8 cellular contexts compared by ENCODE assay signal in genomic region chr3:81242871-81243270, GRCh38.
DNase-seq lines count a peak whose midpoint lies in the region; ATAC-seq and TF ChIP-seq lines count a peak whose summit lies in the region.

No MANE protein-coding gene starts in this region.

- intact Hi-C loops in Panc1 (cut with micrococcal nuclease; ENCODE audit: unreplicated experiment), result loop anchor here (5.0 kb wide), 1 partner anchor 456 kb away; no protein-coding TSS in a partner anchor

- CTCF ChIA-PET in Panc1 (lab: Charles Lee), result no interaction called here

- no peak overlapping the region for H2AFZ ChIP-seq in DND-41 (ENCODE audit: low read depth, low read length)

- no peaks in the 10 kb centered on the region for H3K27me3 ChIP-seq in DND-41 (ENCODE audit: insufficient read depth, low read length, poor library complexity)
- H3K27me3 ChIP-seq in Panc1 (ENCODE audit: control insufficient read depth, insufficient read depth, low read length), result no peaks in the 10 kb centered on the region
- no peaks in the 10 kb centered on the region for H3K27me3 ChIP-seq in kidney epithelial cell (ENCODE audit: control insufficient read depth, insufficient read depth, low read length)

- H3K36me3 ChIP-seq in DND-41 (ENCODE audit: insufficient read depth, low read length), result no peaks in the 10 kb centered on the region
- no peaks in the 10 kb centered on the region for H3K36me3 ChIP-seq in Panc1 (ENCODE audit: control insufficient read depth, insufficient read depth, low read length)
- H3K36me3 ChIP-seq in kidney epithelial cell (ENCODE audit: control insufficient read depth, insufficient read depth, low read length), result no peaks in the 10 kb centered on the region

- H3K9me3 ChIP-seq in DND-41 (ENCODE audit: insufficient read depth, low read length, severe bottlenecking) (no peaks in the 10 kb centered on the region), Panc1 (ENCODE audit: control insufficient read depth, insufficient read depth, low read depth, low read length) (no peaks in the 10 kb centered on the region)

- peak; percentile 56 for TF ChIP-seq CTCF in DND-41 (IDR thresholded peaks at IDR 0.05; ENCODE audit: borderline replicate concordance, extremely low read depth, low read length, poor library complexity, severe bottlenecking)
- peak; percentile 41; the same call in 1 of the 2 replicates for TF ChIP-seq CTCF in Panc1 (IDR thresholded peaks at IDR 0.05)
- TF ChIP-seq CTCF in kidney epithelial cell (IDR thresholded peaks at IDR 0.05; ENCODE audit: insufficient read depth, low read length, poor library complexity, severe bottlenecking), result peak; percentile 21

- H3K79me2 ChIP-seq in DND-41 (ENCODE audit: insufficient read depth, low read length), result no peaks in the 10 kb centered on the region

- in situ Hi-C loops in Panc1 (cut with HindIII; ENCODE audit: low pct_unique_long_range_greater_than_20kb, low sequenced_read_pairs), result no loop called here

- H3K4me1 ChIP-seq in DND-41 (ENCODE audit: insufficient read depth, low read length) (no peaks in the 10 kb centered on the region), Panc1 (ENCODE audit: control insufficient read depth, insufficient read depth, low read length) (no peaks in the 10 kb centered on the region)

- DNase-seq in DND-41 (no peak), Panc1 (ENCODE audit: low read depth, low spot score) (no peak), kidney epithelial cell (ENCODE audit: low read depth) (no peak), amygdala (lab: John Stamatoyannopoulos, UW) (no peak), GM19240 (ENCODE audit: insufficient read length, low spot score) (no peak), iPS-NIHi7 (ENCODE audit: extremely low spot score) (no peak)

- H4K20me1 ChIP-seq in DND-41 (ENCODE audit: insufficient read depth, low read length), result no peaks in the 10 kb centered on the region

- H3K27ac ChIP-seq in DND-41 (ENCODE audit: low read length) (no peak overlapping the region), Panc1 (ENCODE audit: low read length) (no peak overlapping the region)

- POLR2A ChIA-PET in Panc1 (lab: Charles Lee), result no interaction called here

- H3K4me3 ChIP-seq in DND-41 (ENCODE audit: low read depth in 1 of 2, low read length in 2 of 2), result no peak overlapping the region
- no peak overlapping the region for H3K4me3 ChIP-seq in Panc1 (ENCODE audit: low read depth in 2 of 2, low read length in 2 of 2)
- H3K4me3 ChIP-seq in kidney epithelial cell (ENCODE audit: low read depth, low read length), result no peak overlapping the region

- BruUV-seq in Panc1 (replicated peaks; lab: Mats Ljungman, UMichigan), result no TSS peak

- H3K4me2 ChIP-seq in DND-41 (ENCODE audit: insufficient read depth, low read length), result no peak overlapping the region

- no peak for ATAC-seq in DND-41 (ENCODE audit: insufficient read depth, low read depth)
- peak; percentile 59 for ATAC-seq in HG02798 (IDR thresholded peaks at IDR 0.05; ENCODE audit: poor library complexity, unreplicated experiment)
- no peak for ATAC-seq in Panc1
- ATAC-seq in HG03025 (IDR thresholded peaks at IDR 0.05; ENCODE audit: low FRiP score, unreplicated experiment), result no peak

- H3K9ac ChIP-seq in DND-41 (ENCODE audit: low read depth, low read length), result no peak overlapping the region
